Comparison of ENCODE assay signal across 9 cellular contexts in the genomic region with DNA sequence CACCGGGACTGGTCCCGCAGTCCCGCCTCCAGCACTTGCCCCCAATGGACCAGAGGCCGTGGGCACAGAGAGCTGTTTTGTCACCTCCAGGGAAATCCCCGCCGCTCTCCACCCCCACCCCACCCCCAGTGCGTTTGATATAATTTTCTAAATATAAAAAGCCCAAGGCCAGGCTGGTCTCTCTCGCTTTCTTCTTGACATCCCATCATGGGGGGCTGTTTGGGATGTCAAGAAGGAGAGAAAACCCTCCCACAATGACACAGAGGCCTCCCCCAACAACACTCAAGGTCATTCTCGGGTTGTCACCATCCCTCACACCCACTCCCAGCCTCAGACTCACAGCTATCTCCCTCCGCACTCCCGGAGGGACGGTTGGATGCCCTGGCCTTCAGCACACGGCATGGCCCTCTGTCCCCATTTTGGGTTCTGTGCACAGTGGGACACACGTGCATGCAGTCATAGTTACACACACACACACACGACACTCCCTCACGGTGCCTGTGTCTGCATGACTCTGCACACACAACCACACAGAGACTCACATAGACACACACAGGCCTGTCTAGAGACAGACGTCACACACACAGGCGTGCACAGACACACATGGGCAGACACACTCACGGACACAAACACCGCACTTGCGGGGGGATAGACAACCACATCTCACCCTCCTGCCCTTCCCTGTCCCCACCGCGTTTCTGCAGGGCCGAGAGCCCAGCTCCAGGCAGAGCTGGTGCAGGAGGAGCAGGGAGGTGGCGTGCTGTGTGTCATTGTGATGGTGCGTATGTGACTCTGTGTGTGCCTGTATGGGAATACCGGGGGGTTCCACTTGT. TPM values are rescaled to one million over a fixed set of nuclear protein-coding genes. Genes with fewer than 3 reads are reported as not detected.
DNase-seq lines count a peak whose midpoint lies in the region; ATAC-seq lines count a peak whose summit lies in the region.
"Had no signal": no experiment of that assay in that cellular context is flagged by ENCODE, and none has a peak within 500 bp of the region (broad histone marks: within the 10 kb centered on the region; RNA-seq: fewer than 3 reads in every experiment).

No MANE protein-coding gene starts in this region.

- H3K27me3 Mint-ChIP-seq in activated naive CD4-positive, alpha-beta T cell treated with anti-CD3 and anti-CD28 coated beads, Interleukin-2, amount 10 ng/mL, durations not matched to agents 7 days and 5 days: peaks cover 81% of the 10 kb centered on the region
- no peaks in the 10 kb centered on the region for H3K27me3 Mint-ChIP-seq in naive thymus-derived CD8-positive, alpha-beta T cell

- peak overlapping the region; percentile 85 for H3K27ac ChIP-seq in cingulate gyrus (ENCODE audit: low read depth, low read length)

- peaks cover 43% of the 10 kb centered on the region for H3K4me1 Mint-ChIP-seq in activated naive CD4-positive, alpha-beta T cell treated with anti-CD3 and anti-CD28 coated beads, Interleukin-2, amount 10 ng/mL, durations not matched to agents 7 days and 5 days
- H3K4me1 Mint-ChIP-seq in naive thymus-derived CD8-positive, alpha-beta T cell: peaks cover 29 to 62% (median 51%) of the 10 kb centered on the region in 4 donors

- peak overlapping the region; percentile 84 for H3K4me3 Mint-ChIP-seq in activated naive CD4-positive, alpha-beta T cell treated with anti-CD3 and anti-CD28 coated beads, Interleukin-2, amount 10 ng/mL, durations not matched to agents 7 days and 5 days
- peak overlapping the region; percentile 78 to 93 (median 89) for H3K4me3 Mint-ChIP-seq in naive thymus-derived CD8-positive, alpha-beta T cell

- H3K9me3 Mint-ChIP-seq in activated naive CD4-positive, alpha-beta T cell treated with anti-CD3 and anti-CD28 coated beads, Interleukin-2, amount 10 ng/mL, durations not matched to agents 7 days and 5 days: no peaks in the 10 kb centered on the region
- no peaks in the 10 kb centered on the region for H3K9me3 Mint-ChIP-seq in activated naive CD4-positive, alpha-beta T cell treated with anti-CD3 and anti-CD28 coated beads, Interleukin-2, amount 50 U/mL, for 72 hours
- H3K9me3 Mint-ChIP-seq in naive thymus-derived CD8-positive, alpha-beta T cell: peaks cover 0 to 2% (median 0%) of the 10 kb centered on the region in 9 donors

- ATAC-seq in activated naive CD4-positive, alpha-beta T cell treated with anti-CD3 and anti-CD28 coated beads, Interleukin-2, amount 50 U/mL, for 72 hours: no peak
- no peak for ATAC-seq in naive thymus-derived CD8-positive, alpha-beta T cell
- ATAC-seq in GM21423 (IDR thresholded peaks at IDR 0.05; ENCODE audit: unreplicated experiment): no peak
- ATAC-seq in GM18520 (IDR thresholded peaks at IDR 0.05; ENCODE audit: unreplicated experiment): no peak

- H3K27ac Mint-ChIP-seq in activated naive CD4-positive, alpha-beta T cell treated with anti-CD3 and anti-CD28 coated beads, Interleukin-2, amount 10 ng/mL, durations not matched to agents 7 days and 5 days: peak overlapping the region; percentile 66
- no peak overlapping the region for H3K27ac Mint-ChIP-seq in activated naive CD4-positive, alpha-beta T cell treated with anti-CD3 and anti-CD28 coated beads, Interleukin-2, amount 50 U/mL, for 72 hours
- H3K27ac Mint-ChIP-seq in naive thymus-derived CD8-positive, alpha-beta T cell: peak overlapping the region; percentile 25 to 95 (median 90)

- POLR2A ChIA-PET in naive thymus-derived CD8-positive, alpha-beta T cell (lab: Charles Lee): interaction anchor here (0.7 to 1.3 kb wide), 3 partner anchors 23 to 243 kb away, joined by 3 to 8 read pairs (median 3); no protein-coding TSS in a partner anchor

- no peaks in the 10 kb centered on the region for H3K36me3 Mint-ChIP-seq in activated naive CD4-positive, alpha-beta T cell treated with anti-CD3 and anti-CD28 coated beads, Interleukin-2, amount 10 ng/mL, durations not matched to agents 7 days and 5 days
- H3K36me3 Mint-ChIP-seq in activated naive CD4-positive, alpha-beta T cell treated with anti-CD3 and anti-CD28 coated beads, Interleukin-2, amount 50 U/mL, for 72 hours: peaks cover 0 to 4% of the 10 kb centered on the region in 2 donors
- H3K36me3 Mint-ChIP-seq in naive thymus-derived CD8-positive, alpha-beta T cell: no peaks in the 10 kb centered on the region

- no peak for DNase-seq in activated naive CD4-positive, alpha-beta T cell treated with anti-CD3 and anti-CD28 coated beads, Interleukin-2, amount 10 ng/mL, durations not matched to agents 7 days and 5 days
- DNase-seq in activated naive CD4-positive, alpha-beta T cell treated with anti-CD3 and anti-CD28 coated beads, Interleukin-2, amount 50 U/mL, for 72 hours (ENCODE audit: low spot score in 2 of 2): no peak
- DNase-seq in naive thymus-derived CD8-positive, alpha-beta T cell: no peak
- DNase-seq in NCI-H187 treated with DMSO at 0.1 percent for 48 hours (lab: John Stamatoyannopoulos, UW): no peak
- DNase-seq in GOT3 (lab: John Stamatoyannopoulos, UW): no peak
- DNase-seq: DMS153 had no signal

- CTCF ChIA-PET in activated naive CD4-positive, alpha-beta T cell treated with anti-CD3 and anti-CD28 coated beads, Interleukin-2, amount 10 ng/mL, durations not matched to agents 7 days and 5 days (lab: Charles Lee): no interaction called here

RNA-seq across cellular contexts. Expression of a gene that starts 4.8 kb away (rescaled TPM):
- total RNA-seq in activated naive CD4-positive, alpha-beta T cell treated with anti-CD3 and anti-CD28 coated beads, Interleukin-2, amount 50 U/mL, for 72 hours: 10 to 100 TPM; 10.4 to 23.1 TPM
- 10 to 100 TPM; 30.2 to 34.8 TPM for total RNA-seq in naive thymus-derived CD8-positive, alpha-beta T cell
- polyA plus RNA-seq in naive thymus-derived CD8-positive, alpha-beta T cell: 10 to 100 TPM in 2 of 3 donors, 1 to 10 TPM in 1; 5.8 to 15.8 (median 12.1) TPM

Comparison
In these comparisons a context has a peak if more than half of its experiments do, and no peak if none do; other contexts are left out.
1. H3K27ac Mint-ChIP-seq: peak in activated naive CD4-positive, alpha-beta T cell treated with anti-CD3 and anti-CD28 coated beads, Interleukin-2, amount 10 ng/mL, durations not matched to agents 7 days and 5 days (single experiment) and naive thymus-derived CD8-positive, alpha-beta T cell (10 of 10); none in activated naive CD4-positive, alpha-beta T cell treated with anti-CD3 and anti-CD28 coated beads, Interleukin-2, amount 50 U/mL, for 72 hours (0 of 2).